9 cellular contexts compared by ENCODE assay signal in genomic region chr5:172858990-172859811, GRCh38. TPM values are rescaled to one million over a fixed set of nuclear protein-coding genes. Genes with fewer than 3 reads are reported as not detected.
A peak's percentile ranks its signal among the peaks of the same experiment; 100 is the strongest.
DNase-seq lines count a peak whose midpoint lies in the region; ATAC-seq and TF ChIP-seq lines count a peak whose summit lies in the region.
"Had no signal": no experiment of that assay in that cellular context is flagged by ENCODE, and none has a peak within 500 bp of the region (broad histone marks: within the 10 kb centered on the region; RNA-seq: fewer than 3 reads in every experiment).

No MANE protein-coding gene starts in this region.

- peaks cover 82% of the 10 kb centered on the region for H3K4me1 Mint-ChIP-seq in osteocyte (ENCODE audit: unreplicated experiment)
- peaks cover 64% of the 10 kb centered on the region for H3K4me1 Mint-ChIP-seq in stimulated activated naive CD8-positive, alpha-beta T cell treated with anti-CD3 and anti-CD28 coated beads, Interleukin-15, amount 100 ng/mL, for 72 hours

- peaks cover 13% of the 10 kb centered on the region for H3K36me3 Mint-ChIP-seq in osteocyte (ENCODE audit: unreplicated experiment)

- no peaks in the 10 kb centered on the region for H3K27me3 ChIP-seq in AG04450 (ENCODE audit: control insufficient read depth, insufficient read depth, low read length)
- no peaks in the 10 kb centered on the region for H3K27me3 ChIP-seq in SJSA1 (replicated peaks)

- no peaks in the 10 kb centered on the region for H3K27me3 Mint-ChIP-seq in osteocyte (ENCODE audit: unreplicated experiment)
- H3K27me3 Mint-ChIP-seq in stimulated activated naive CD8-positive, alpha-beta T cell treated with anti-CD3 and anti-CD28 coated beads, Interleukin-15, amount 100 ng/mL, for 72 hours, result no peaks in the 10 kb centered on the region
- H3K27me3 Mint-ChIP-seq: CD4-positive, CD25-positive, alpha-beta regulatory T cell had no signal

- H3K9me3 ChIP-seq in AG04450 (ENCODE audit: control insufficient read depth, insufficient read depth, low read length) (no peaks in the 10 kb centered on the region), SJSA1 (replicated peaks) (no peaks in the 10 kb centered on the region)

- H3K27ac Mint-ChIP-seq in osteocyte (ENCODE audit: unreplicated experiment), result peak overlapping the region; percentile 94
- H3K27ac Mint-ChIP-seq in stimulated activated naive CD8-positive, alpha-beta T cell treated with anti-CD3 and anti-CD28 coated beads, Interleukin-15, amount 100 ng/mL, for 72 hours, result no peak overlapping the region

- H3K4me3 ChIP-seq in AG04450 (ENCODE audit: low read depth, low read length) (no peak overlapping the region), SJSA1 (no peak overlapping the region), fibroblast of the aortic adventitia (ENCODE audit: low read depth, low read length) (no peak overlapping the region)

- H3K36me3 ChIP-seq in SJSA1, result peaks cover 49% of the 10 kb centered on the region

- no peak for TF ChIP-seq CTCF in AG04450 (IDR thresholded peaks at IDR 0.05; ENCODE audit: low read depth, low read length)
- no peak for TF ChIP-seq CTCF in fibroblast of the aortic adventitia (IDR thresholded peaks at IDR 0.05; ENCODE audit: insufficient read depth, low read length)
- no peak for TF ChIP-seq CTCF in osteocyte (IDR thresholded peaks at IDR 0.05)

- no peaks in the 10 kb centered on the region for H3K9me3 Mint-ChIP-seq in osteocyte (ENCODE audit: unreplicated experiment)
- no peaks in the 10 kb centered on the region for H3K9me3 Mint-ChIP-seq in stimulated activated naive CD8-positive, alpha-beta T cell treated with anti-CD3 and anti-CD28 coated beads, Interleukin-15, amount 100 ng/mL, for 72 hours
- H3K9me3 Mint-ChIP-seq: CD4-positive, CD25-positive, alpha-beta regulatory T cell had no signal

- peak overlapping the region; percentile 90 for H3K27ac ChIP-seq in AG04450 (ENCODE audit: low read depth, low read length)
- peak overlapping the region; percentile 84 for H3K27ac ChIP-seq in SJSA1

- DNase-seq in AG04450 (ENCODE audit: low read depth, low spot score) (peak; percentile 47), SJSA1 (ENCODE audit: low read depth in 1 of 2, low spot score in 2 of 2) (peak; percentile 67 to 76), fibroblast of the aortic adventitia (ENCODE audit: low read depth) (peak; percentile 86), osteocyte (ENCODE audit: extremely low spot score, unreplicated experiment) (no peak), activated gamma-delta T cell treated with Interleukin-2 at 50 U/mL for 16 hours (no peak)
- no peak for DNase-seq in stimulated activated naive CD8-positive, alpha-beta T cell treated with anti-CD3 and anti-CD28 coated beads, Interleukin-15, amount 100 ng/mL, for 72 hours
- no peak for DNase-seq in activated CD4-positive, alpha-beta T cell treated with anti-CD3 and anti-CD28 coated beads, Interleukin-2, amount 50 U/mL, for 48 hours
- DNase-seq: CD4-positive, CD25-positive, alpha-beta regulatory T cell had no signal

- ATAC-seq in stimulated activated naive CD8-positive, alpha-beta T cell treated with anti-CD3 and anti-CD28 coated beads, Interleukin-15, amount 100 ng/mL, for 72 hours, result no peak
- ATAC-seq in HG03432 (IDR thresholded peaks at IDR 0.05; ENCODE audit: unreplicated experiment), result no peak

- peaks cover 63% of the 10 kb centered on the region for H3K4me1 ChIP-seq in SJSA1 (replicated peaks)

- CTCF ChIA-PET in AG04450 (lab: Charles Lee), result interaction anchor here (1.2 to 1.7 kb wide), 2 partner anchors 73 to 146 kb away, joined by 3 read pairs; no protein-coding TSS in a partner anchor

- peak overlapping the region; percentile 5 for H3K4me3 Mint-ChIP-seq in osteocyte (ENCODE audit: unreplicated experiment)
- no peak overlapping the region for H3K4me3 Mint-ChIP-seq in stimulated activated naive CD8-positive, alpha-beta T cell treated with anti-CD3 and anti-CD28 coated beads, Interleukin-15, amount 100 ng/mL, for 72 hours
- H3K4me3 Mint-ChIP-seq: CD4-positive, CD25-positive, alpha-beta regulatory T cell had no signal

- POLR2A ChIA-PET in AG04450 (lab: Yijun Ruan, JAX), result interaction anchor here (0.9 to 3.1 kb wide), 3 partner anchors 10 to 89 kb away, joined by 5 to 15 read pairs (median 5); partner anchors contain the start of gene DUSP1

RNA-seq across cellular contexts. Expression of gene ERGIC1, which starts 25.1 kb away (rescaled TPM):
- 137 and 177 TPM in 2 replicates for polyA plus RNA-seq in AG04450 (2011; rRNA removed)
- polyA minus RNA-seq in AG04450 (2011; rRNA and poly(A)+ RNA removed), result 230 and 322 TPM in 2 replicates
- 115 and 202 TPM in 2 replicates for total RNA-seq in SJSA1 (2014; rRNA removed; shearing (Covaris generic))
- total RNA-seq in fibroblast of the aortic adventitia (ENCODE audit: low replicate concordance) (21.7 and 193 TPM in 2 replicates), osteocyte (174 and 175 TPM in 2 replicates)

Comparison
In these comparisons a context has a peak if more than half of its experiments do, and no peak if none do; other contexts are left out.
1. DNase-seq: peak in AG04450 (single experiment), SJSA1 (2 of 2) and fibroblast of the aortic adventitia (single experiment); none in osteocyte (single experiment), stimulated activated naive CD8-positive, alpha-beta T cell treated with anti-CD3 and anti-CD28 coated beads, Interleukin-15, amount 100 ng/mL, for 72 hours (0 of 2), activated CD4-positive, alpha-beta T cell treated with anti-CD3 and anti-CD28 coated beads, Interleukin-2, amount 50 U/mL, for 48 hours (0 of 2) and activated gamma-delta T cell treated with Interleukin-2 at 50 U/mL for 16 hours (single experiment).